ENCODE assay signal across 20 cellular contexts in genomic region chrX:928606-929005, GRCh38.
"Had no signal": no experiment of that assay in that cellular context is flagged by ENCODE, and none has a peak within 500 bp of the region (broad histone marks: within the 10 kb centered on the region; RNA-seq: fewer than 3 reads in every experiment).

No MANE protein-coding gene starts in this region.

- H3K9me3 ChIP-seq: psoas muscle, thoracic aorta, uterus had no signal

- H3K4me1 ChIP-seq: neural progenitor cell, psoas muscle, sigmoid colon, tibial nerve, upper lobe of left lung, uterus had no signal

- ATAC-seq: effector memory CD8-positive, alpha-beta T cell; mucosa of descending colon; psoas muscle; right cardiac atrium; stimulated activated naive B cell treated with anti-CD40 and anti-IgM and Interleukin-4, amounts not matched to agents 10 μg/mL and 1 μg/mL and 100 μg/mL, for 72 hours had no signal

- H3K27me3 ChIP-seq: neural progenitor cell, sigmoid colon, tibial nerve, upper lobe of left lung, uterus had no signal

- H3K27me3 Mint-ChIP-seq: effector memory CD8-positive, alpha-beta T cell; stimulated activated naive B cell treated with anti-CD40 and anti-IgM and Interleukin-4, amounts not matched to agents 10 μg/mL and 1 μg/mL and 100 μg/mL, for 72 hours; stimulated activated naive CD8-positive, alpha-beta T cell treated with anti-CD3 and anti-CD28 coated beads, Interleukin-15, Interleukin-2, amounts not matched to agents 100 ng/mL and 50 ng/mL, for 24 hours had no signal

- H3K4me2 ChIP-seq: neural progenitor cell had no signal

- H3K36me3 ChIP-seq: neural progenitor cell, sigmoid colon, thoracic aorta, tibial nerve, upper lobe of left lung, uterus had no signal

- H3K4me3 ChIP-seq: coronary artery, mucosa of descending colon, neural progenitor cell, psoas muscle, sigmoid colon, thoracic aorta, tibial nerve, upper lobe of left lung, uterus had no signal

- H3K9me3 Mint-ChIP-seq: effector memory CD8-positive, alpha-beta T cell; nephron; stimulated activated naive CD8-positive, alpha-beta T cell treated with anti-CD3 and anti-CD28 coated beads, Interleukin-15, Interleukin-2, amounts not matched to agents 100 ng/mL and 50 ng/mL, for 24 hours had no signal

- DNase-seq: dermis blood vessel endothelial cell; effector memory CD8-positive, alpha-beta T cell; erythroblast; mesenchymal stem cell; mucosa of descending colon; naive B cell; psoas muscle; right cardiac atrium; sigmoid colon; stimulated activated CD4-positive, alpha-beta T cell treated with anti-CD3 and anti-CD28 coated beads, Interleukin-2, amount 100 ng/mL, for 48 hours; stimulated activated naive B cell treated with anti-CD40 and anti-IgM and Interleukin-4, amounts not matched to agents 10 μg/mL and 1 μg/mL and 100 μg/mL, for 72 hours; upper lobe of left lung; uterus had no signal

- H3K4me3 Mint-ChIP-seq: effector memory CD8-positive, alpha-beta T cell; mesothelial cell of epicardium; naive B cell; nephron; neural progenitor cell; stimulated activated naive B cell treated with anti-CD40 and anti-IgM and Interleukin-4, amounts not matched to agents 10 μg/mL and 1 μg/mL and 100 μg/mL, for 72 hours; stimulated activated naive CD8-positive, alpha-beta T cell treated with anti-CD3 and anti-CD28 coated beads, Interleukin-15, Interleukin-2, amounts not matched to agents 100 ng/mL and 50 ng/mL, for 24 hours had no signal

- H3K27ac Mint-ChIP-seq: effector memory CD8-positive, alpha-beta T cell; mesothelial cell of epicardium; naive B cell; nephron; neural progenitor cell; stimulated activated naive B cell treated with anti-CD40 and anti-IgM and Interleukin-4, amounts not matched to agents 10 μg/mL and 1 μg/mL and 100 μg/mL, for 72 hours; stimulated activated naive CD8-positive, alpha-beta T cell treated with anti-CD3 and anti-CD28 coated beads, Interleukin-15, Interleukin-2, amounts not matched to agents 100 ng/mL and 50 ng/mL, for 24 hours had no signal

- H3K27ac ChIP-seq: coronary artery, neural progenitor cell, psoas muscle, sigmoid colon, thoracic aorta, tibial nerve, upper lobe of left lung, uterus had no signal

- H3K9ac ChIP-seq: neural progenitor cell had no signal

- H3K4me1 Mint-ChIP-seq: mesothelial cell of epicardium; naive B cell; nephron; neural progenitor cell; stimulated activated naive B cell treated with anti-CD40 and anti-IgM and Interleukin-4, amounts not matched to agents 10 μg/mL and 1 μg/mL and 100 μg/mL, for 72 hours had no signal

- H3K36me3 Mint-ChIP-seq: mesothelial cell of epicardium; naive B cell; neural progenitor cell; stimulated activated naive B cell treated with anti-CD40 and anti-IgM and Interleukin-4, amounts not matched to agents 10 μg/mL and 1 μg/mL and 100 μg/mL, for 72 hours had no signal

- H2AFZ ChIP-seq: neural progenitor cell had no signal
